ENCODE assay signal across 1 cellular context in genomic region chr9:135559606-135560005, GRCh38.
TF ChIP-seq lines count a peak whose summit lies in the region.

No MANE protein-coding gene starts in this region.

TF ChIP-seq in H1, 55 proteins besides CTCF, POLR2A, EP300 and RAD21:
- TF ChIP-seq EGR1 (IDR thresholded peaks at IDR 0.05; ENCODE audit: borderline replicate concordance, low read depth, low read length) = no peak
- no peak for TF ChIP-seq EZH2 (IDR thresholded peaks at IDR 0.05; ENCODE audit: low read depth, low read length, severe bottlenecking)
- TF ChIP-seq POU5F1 (IDR thresholded peaks at IDR 0.05; ENCODE audit: low read depth, low read length) = no peak
- TF ChIP-seq KDM4A (IDR thresholded peaks at IDR 0.05; ENCODE audit: low read depth, low read length, severe bottlenecking) = no peak
- no peak for TF ChIP-seq CBX5 (IDR thresholded peaks at IDR 0.05; ENCODE audit: low read depth, low read length)
- no peak for TF ChIP-seq RXRA (IDR thresholded peaks at IDR 0.05; ENCODE audit: insufficient read depth, low read depth, low read length)
- TF ChIP-seq GTF2F1 (IDR thresholded peaks at IDR 0.05; ENCODE audit: borderline replicate concordance, low read depth, low read length) = no peak
- no peak for TF ChIP-seq NANOG (IDR thresholded peaks at IDR 0.05; ENCODE audit: insufficient read depth, low read depth, low read length, poor library complexity, severe bottlenecking)
- TF ChIP-seq CREB1 (IDR thresholded peaks at IDR 0.05) = no peak
- TF ChIP-seq SP4 (IDR thresholded peaks at IDR 0.05; ENCODE audit: low read length) = no peak
- TF ChIP-seq CHD2 (IDR thresholded peaks at IDR 0.05; ENCODE audit: low read length) = no peak
- no peak for TF ChIP-seq MAFK (IDR thresholded peaks at IDR 0.05; ENCODE audit: low read depth, low read length)
- no peak for TF ChIP-seq RBBP5 (IDR thresholded peaks at IDR 0.05; ENCODE audit: borderline replicate concordance, low read depth, low read length)
- TF ChIP-seq YY1 (IDR thresholded peaks at IDR 0.05; ENCODE audit: low read depth, low read length) = no peak
TF ChIP-seq in H1: peak in this region for 0.
